In the genomic region with DNA sequence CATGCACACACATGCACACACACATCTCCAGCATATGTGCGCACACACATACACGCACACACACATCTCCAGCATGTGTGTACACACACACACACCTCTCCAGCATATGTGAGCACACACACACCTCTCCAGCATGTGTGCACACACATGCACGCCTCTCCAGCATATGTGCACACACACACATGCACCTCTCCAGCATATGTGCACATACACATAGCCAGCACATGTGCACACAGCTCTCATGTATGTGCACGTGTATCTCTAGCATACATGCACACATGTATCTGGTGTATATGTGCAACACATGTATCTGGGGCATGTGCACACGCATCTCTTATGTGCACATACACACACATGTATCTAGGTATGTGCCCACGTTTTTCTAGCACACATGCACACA, we compare ENCODE assay signal across 2 cellular contexts.
TF ChIP-seq lines count a peak whose summit lies in the region.

No MANE protein-coding gene starts in this region.

TF ChIP-seq in WTC11, 78 proteins besides CTCF, POLR2A, EP300 and RAD21:
- TF ChIP-seq CREM (CRISPR knock-in tag; IDR thresholded peaks at IDR 0.05) (no peak), USF2 (CRISPR knock-in tag; IDR thresholded peaks at IDR 0.05) (no peak), PRRX2 (CRISPR knock-in tag; IDR thresholded peaks at IDR 0.05) (no peak), TEAD4 (CRISPR knock-in tag; IDR thresholded peaks at IDR 0.05) (no peak), ZNF671 (CRISPR knock-in tag; IDR thresholded peaks at IDR 0.05) (no peak), IRF2 (CRISPR knock-in tag; IDR thresholded peaks at IDR 0.05; ENCODE audit: borderline replicate concordance, low read depth) (no peak), NFE2L1 (CRISPR knock-in tag; IDR thresholded peaks at IDR 0.05) (no peak), RORB (CRISPR knock-in tag; IDR thresholded peaks at IDR 0.05) (no peak)
- TF ChIP-seq, protein P1, sequence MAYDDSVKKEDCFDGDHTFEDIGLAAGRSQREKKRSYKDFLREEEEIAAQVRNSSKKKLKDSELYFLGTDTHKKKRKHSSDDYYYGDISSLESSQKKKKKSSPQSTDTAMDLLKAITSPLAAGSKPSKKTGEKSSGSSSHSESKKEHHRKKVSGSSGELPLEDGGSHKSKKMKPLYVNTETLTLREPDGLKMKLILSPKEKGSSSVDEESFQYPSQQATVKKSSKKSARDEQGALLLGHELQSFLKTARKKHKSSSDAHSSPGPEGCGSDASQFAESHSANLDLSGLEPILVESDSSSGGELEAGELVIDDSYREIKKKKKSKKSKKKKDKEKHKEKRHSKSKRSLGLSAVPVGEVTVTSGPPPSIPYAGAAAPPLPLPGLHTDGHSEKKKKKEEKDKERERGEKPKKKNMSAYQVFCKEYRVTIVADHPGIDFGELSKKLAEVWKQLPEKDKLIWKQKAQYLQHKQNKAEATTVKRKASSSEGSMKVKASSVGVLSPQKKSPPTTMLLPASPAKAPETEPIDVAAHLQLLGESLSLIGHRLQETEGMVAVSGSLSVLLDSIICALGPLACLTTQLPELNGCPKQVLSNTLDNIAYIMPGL (CRISPR knock-in tag; IDR thresholded peaks at IDR 0.05), result no peak
- TF ChIP-seq, protein P2, sequence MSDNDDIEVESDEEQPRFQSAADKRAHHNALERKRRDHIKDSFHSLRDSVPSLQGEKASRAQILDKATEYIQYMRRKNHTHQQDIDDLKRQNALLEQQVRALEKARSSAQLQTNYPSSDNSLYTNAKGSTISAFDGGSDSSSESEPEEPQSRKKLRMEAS (CRISPR knock-in tag; IDR thresholded peaks at IDR 0.05), result no peak
- TF ChIP-seq, protein P3, sequence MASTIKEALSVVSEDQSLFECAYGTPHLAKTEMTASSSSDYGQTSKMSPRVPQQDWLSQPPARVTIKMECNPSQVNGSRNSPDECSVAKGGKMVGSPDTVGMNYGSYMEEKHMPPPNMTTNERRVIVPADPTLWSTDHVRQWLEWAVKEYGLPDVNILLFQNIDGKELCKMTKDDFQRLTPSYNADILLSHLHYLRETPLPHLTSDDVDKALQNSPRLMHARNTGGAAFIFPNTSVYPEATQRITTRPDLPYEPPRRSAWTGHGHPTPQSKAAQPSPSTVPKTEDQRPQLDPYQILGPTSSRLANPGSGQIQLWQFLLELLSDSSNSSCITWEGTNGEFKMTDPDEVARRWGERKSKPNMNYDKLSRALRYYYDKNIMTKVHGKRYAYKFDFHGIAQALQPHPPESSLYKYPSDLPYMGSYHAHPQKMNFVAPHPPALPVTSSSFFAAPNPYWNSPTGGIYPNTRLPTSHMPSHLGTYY (CRISPR knock-in tag; IDR thresholded peaks at IDR 0.05), result no peak
- TF ChIP-seq, protein P4, sequence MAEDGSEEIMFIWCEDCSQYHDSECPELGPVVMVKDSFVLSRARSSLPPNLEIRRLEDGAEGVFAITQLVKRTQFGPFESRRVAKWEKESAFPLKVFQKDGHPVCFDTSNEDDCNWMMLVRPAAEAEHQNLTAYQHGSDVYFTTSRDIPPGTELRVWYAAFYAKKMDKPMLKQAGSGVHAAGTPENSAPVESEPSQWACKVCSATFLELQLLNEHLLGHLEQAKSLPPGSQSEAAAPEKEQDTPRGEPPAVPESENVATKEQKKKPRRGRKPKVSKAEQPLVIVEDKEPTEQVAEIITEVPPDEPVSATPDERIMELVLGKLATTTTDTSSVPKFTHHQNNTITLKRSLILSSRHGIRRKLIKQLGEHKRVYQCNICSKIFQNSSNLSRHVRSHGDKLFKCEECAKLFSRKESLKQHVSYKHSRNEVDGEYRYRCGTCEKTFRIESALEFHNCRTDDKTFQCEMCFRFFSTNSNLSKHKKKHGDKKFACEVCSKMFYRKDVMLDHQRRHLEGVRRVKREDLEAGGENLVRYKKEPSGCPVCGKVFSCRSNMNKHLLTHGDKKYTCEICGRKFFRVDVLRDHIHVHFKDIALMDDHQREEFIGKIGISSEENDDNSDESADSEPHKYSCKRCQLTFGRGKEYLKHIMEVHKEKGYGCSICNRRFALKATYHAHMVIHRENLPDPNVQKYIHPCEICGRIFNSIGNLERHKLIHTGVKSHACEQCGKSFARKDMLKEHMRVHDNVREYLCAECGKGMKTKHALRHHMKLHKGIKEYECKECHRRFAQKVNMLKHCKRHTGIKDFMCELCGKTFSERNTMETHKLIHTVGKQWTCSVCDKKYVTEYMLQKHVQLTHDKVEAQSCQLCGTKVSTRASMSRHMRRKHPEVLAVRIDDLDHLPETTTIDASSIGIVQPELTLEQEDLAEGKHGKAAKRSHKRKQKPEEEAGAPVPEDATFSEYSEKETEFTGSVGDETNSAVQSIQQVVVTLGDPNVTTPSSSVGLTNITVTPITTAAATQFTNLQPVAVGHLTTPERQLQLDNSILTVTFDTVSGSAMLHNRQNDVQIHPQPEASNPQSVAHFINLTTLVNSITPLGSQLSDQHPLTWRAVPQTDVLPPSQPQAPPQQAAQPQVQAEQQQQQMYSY (CRISPR knock-in tag; IDR thresholded peaks at IDR 0.05), result no peak
- TF ChIP-seq, protein P5, sequence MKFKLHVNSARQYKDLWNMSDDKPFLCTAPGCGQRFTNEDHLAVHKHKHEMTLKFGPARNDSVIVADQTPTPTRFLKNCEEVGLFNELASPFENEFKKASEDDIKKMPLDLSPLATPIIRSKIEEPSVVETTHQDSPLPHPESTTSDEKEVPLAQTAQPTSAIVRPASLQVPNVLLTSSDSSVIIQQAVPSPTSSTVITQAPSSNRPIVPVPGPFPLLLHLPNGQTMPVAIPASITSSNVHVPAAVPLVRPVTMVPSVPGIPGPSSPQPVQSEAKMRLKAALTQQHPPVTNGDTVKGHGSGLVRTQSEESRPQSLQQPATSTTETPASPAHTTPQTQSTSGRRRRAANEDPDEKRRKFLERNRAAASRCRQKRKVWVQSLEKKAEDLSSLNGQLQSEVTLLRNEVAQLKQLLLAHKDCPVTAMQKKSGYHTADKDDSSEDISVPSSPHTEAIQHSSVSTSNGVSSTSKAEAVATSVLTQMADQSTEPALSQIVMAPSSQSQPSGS (CRISPR knock-in tag; IDR thresholded peaks at IDR 0.05; ENCODE audit: borderline replicate concordance, low read depth), result no peak

TF ChIP-seq in HepG2, 621 proteins besides CTCF, POLR2A, EP300 and RAD21:
- TF ChIP-seq MNT (IDR thresholded peaks at IDR 0.05) (peak; percentile 77), NONO (IDR thresholded peaks at IDR 0.05) (no peak), NONO (CRISPR knock-in tag; conservative IDR thresholded peaks at IDR 0.05) (0 out of 2 replicates have a peak, but pooled peaks have one; percentile 39), ZFP37 (CRISPR knock-in tag; IDR thresholded peaks at IDR 0.05; ENCODE audit: borderline replicate concordance) (no peak), MXI1 (IDR thresholded peaks at IDR 0.05; ENCODE audit: borderline replicate concordance, low read depth, low read length) (0 out of 3 replicates have a peak, but pooled peaks have one; percentile 13)
